8 cellular contexts compared by ENCODE assay signal in genomic region chr2:236642584-236643291, GRCh38.
A peak's percentile ranks its signal among the peaks of the same experiment; 100 is the strongest.
DNase-seq lines count a peak whose midpoint lies in the region; ATAC-seq and TF ChIP-seq lines count a peak whose summit lies in the region.

No MANE protein-coding gene starts in this region.

- H3K27ac Mint-ChIP-seq in activated CD8-positive, alpha-beta T cell treated with anti-CD3 and anti-CD28 coated beads for 36 hours, result no peak overlapping the region

- DNase-seq in Daoy (ENCODE audit: low read depth), result peak; percentile 92
- DNase-seq in Right ventricle myocardium inferior (ENCODE audit: missing footprints), result peak; percentile 89
- peak; percentile 89 to 94 for DNase-seq in psoas muscle
- DNase-seq in NCI-H2196 (lab: John Stamatoyannopoulos, UW; ENCODE audit: unreplicated experiment), result no peak
- no peak for DNase-seq in activated CD8-positive, alpha-beta T cell treated with anti-CD3 and anti-CD28 coated beads for 36 hours

- WGBS in psoas muscle, 3 donors, result 17 to 23% (median 20%) methylated on average over 23 of the region's 23 CpGs

- no peaks in the 10 kb centered on the region for H3K36me3 Mint-ChIP-seq in activated CD8-positive, alpha-beta T cell treated with anti-CD3 and anti-CD28 coated beads for 36 hours (ENCODE audit: low read depth)

- no peaks in the 10 kb centered on the region for H3K4me1 ChIP-seq in psoas muscle

- peak overlapping the region; percentile 62 for H3K27ac ChIP-seq in psoas muscle

- H3K4me3 ChIP-seq in WI38 (ENCODE audit: low read depth, low read length), result peak overlapping the region; percentile 36
- H3K4me3 ChIP-seq in psoas muscle, result no peak overlapping the region

- H3K36me3 ChIP-seq in psoas muscle (ENCODE audit: insufficient read depth in 1 of 2, low read depth in 1 of 2), result no peaks in the 10 kb centered on the region

- peaks cover 0 to 4% (median 0%) of the 10 kb centered on the region in 3 donors for H3K27me3 ChIP-seq in psoas muscle (ENCODE audit: insufficient read depth in 3 of 3, low read length in 2 of 3)

- TF ChIP-seq CTCF in WI38 (IDR thresholded peaks at IDR 0.05; ENCODE audit: low read depth, low read length), result no peak
- TF ChIP-seq CTCF in psoas muscle (IDR thresholded peaks at IDR 0.05), result no peak
- no peak for TF ChIP-seq CTCF in activated CD8-positive, alpha-beta T cell treated with anti-CD3 and anti-CD28 coated beads for 36 hours (IDR thresholded peaks at IDR 0.05)

- H3K4me3 Mint-ChIP-seq in activated CD8-positive, alpha-beta T cell treated with anti-CD3 and anti-CD28 coated beads for 36 hours, result no peak overlapping the region

- H3K4me1 Mint-ChIP-seq in activated CD8-positive, alpha-beta T cell treated with anti-CD3 and anti-CD28 coated beads for 36 hours (ENCODE audit: low read depth), result no peaks in the 10 kb centered on the region

- POLR2A ChIA-PET in activated CD8-positive, alpha-beta T cell treated with anti-CD3 and anti-CD28 coated beads for 36 hours (lab: Charles Lee), result no interaction called here

- ATAC-seq in Right ventricle myocardium inferior (peak; percentile 93), psoas muscle (peak; percentile 68 to 82 (median 80)), HG02973 (IDR thresholded peaks at IDR 0.05; ENCODE audit: unreplicated experiment) (no peak), HG03520 (IDR thresholded peaks at IDR 0.05; ENCODE audit: unreplicated experiment) (no peak)
- ATAC-seq in activated CD8-positive, alpha-beta T cell treated with anti-CD3 and anti-CD28 coated beads for 36 hours, result no peak

- intact Hi-C loops in Right ventricle myocardium inferior (cut with DNase I), result no loop called here
- intact Hi-C loops in psoas muscle (cut with DNase I), result no loop called here
- intact Hi-C loops in activated CD8-positive, alpha-beta T cell treated with anti-CD3 and anti-CD28 coated beads for 36 hours (cut with micrococcal nuclease), result no loop called here

- H3K9me3 Mint-ChIP-seq in activated CD8-positive, alpha-beta T cell treated with anti-CD3 and anti-CD28 coated beads for 36 hours, result no peaks in the 10 kb centered on the region

- CTCF ChIA-PET in activated CD8-positive, alpha-beta T cell treated with anti-CD3 and anti-CD28 coated beads for 36 hours (lab: Charles Lee), result no interaction called here

- H3K27me3 Mint-ChIP-seq in activated CD8-positive, alpha-beta T cell treated with anti-CD3 and anti-CD28 coated beads for 36 hours, result peaks cover 18% of the 10 kb centered on the region

- H3K9me3 ChIP-seq in psoas muscle, result peaks cover 11% of the 10 kb centered on the region

Comparison
In these comparisons a context has a peak if more than half of its experiments do, and no peak if none do; other contexts are left out.
1. DNase-seq: peak in Daoy (single experiment), Right ventricle myocardium inferior (single experiment) and psoas muscle (2 of 2); none in NCI-H2196 (single experiment) and activated CD8-positive, alpha-beta T cell treated with anti-CD3 and anti-CD28 coated beads for 36 hours (single experiment).
2. ATAC-seq: peak in Right ventricle myocardium inferior (single experiment) and psoas muscle (4 of 4); none in HG02973 (single experiment), activated CD8-positive, alpha-beta T cell treated with anti-CD3 and anti-CD28 coated beads for 36 hours (single experiment) and HG03520 (single experiment).